ENCODE assay signal across 10 cellular contexts in the genomic region with DNA sequence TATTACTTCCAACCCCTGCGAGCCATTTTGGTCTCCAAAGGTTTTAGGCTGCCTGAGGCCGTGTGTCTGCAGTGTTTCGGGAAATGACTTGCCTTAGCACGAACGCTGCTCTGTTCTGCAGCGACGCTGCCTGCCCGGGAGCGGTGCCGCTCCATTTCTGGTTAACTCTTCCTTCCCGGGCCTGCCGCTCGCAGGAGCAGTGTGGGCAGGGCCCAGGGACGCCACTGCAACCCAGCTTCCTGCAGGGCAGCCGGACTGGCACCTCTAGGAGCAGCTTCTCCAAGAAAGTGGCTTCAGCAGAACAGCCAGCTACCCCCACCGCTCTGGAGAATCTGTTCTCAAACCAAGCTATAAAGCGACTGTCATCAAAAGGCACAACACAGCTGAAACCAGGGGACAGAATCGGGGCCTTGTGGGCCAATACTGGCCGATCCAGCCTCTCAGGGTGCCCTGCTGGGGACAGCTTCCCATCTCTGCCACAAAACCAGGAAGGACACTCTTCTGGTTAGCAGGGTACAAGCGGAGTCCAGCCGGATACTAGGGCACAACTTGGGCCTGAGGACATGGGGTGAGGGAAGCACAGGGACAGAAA.
DNase-seq lines count a peak whose midpoint lies in the region; ATAC-seq and TF ChIP-seq lines count a peak whose summit lies in the region.
"Had no signal": no experiment of that assay in that cellular context is flagged by ENCODE, and none has a peak within 500 bp of the region (broad histone marks: within the 10 kb centered on the region; RNA-seq: fewer than 3 reads in every experiment).

No MANE protein-coding gene starts in this region.

- no peak for ATAC-seq in natural killer cell
- ATAC-seq: stimulated activated naive B cell treated with anti-CD40 and anti-IgM and Interleukin-4, amounts not matched to agents 10 μg/mL and 1 μg/mL and 100 μg/mL, for 72 hours had no signal

- 8 to 11% methylated on average over 21 of the region's 21 CpGs for WGBS in GM23248 (ENCODE audit: low coverage in 1 of 2, low lambda C conversion rate in 2 of 2, missing lambda C conversion rate in 2 of 2), 2 experiments

- no peaks in the 10 kb centered on the region for H3K9me3 Mint-ChIP-seq in natural killer cell
- no peaks in the 10 kb centered on the region for H3K9me3 Mint-ChIP-seq in activated T-helper 2 cell treated with anti-CD3 and anti-CD28 coated beads, Interferon-gamma antibody, Interleukin-2, Interleukin-4, amounts not matched to agents 10 μg/mL and 5 μg/mL and 100 μg/mL, durations not matched to agents 14 hours and 24 hours and 36 hours
- H3K9me3 Mint-ChIP-seq: stimulated activated naive B cell treated with anti-CD40 and anti-IgM and Interleukin-4, amounts not matched to agents 10 μg/mL and 1 μg/mL and 100 μg/mL, for 72 hours had no signal

- no peak overlapping the region for H3K27ac ChIP-seq in GM23248

- TF ChIP-seq POLR2A in erythroblast (IDR thresholded peaks at IDR 0.05; ENCODE audit: low read length): no peak

- no peaks in the 10 kb centered on the region for H3F3A ChIP-seq in GM23248 (ENCODE audit: insufficient read depth)

- peaks cover 0 to 19% of the 10 kb centered on the region in 2 donors for H3K27me3 Mint-ChIP-seq in natural killer cell (ENCODE audit: low read depth in 2 of 2)
- peaks cover 7% of the 10 kb centered on the region for H3K27me3 Mint-ChIP-seq in activated T-helper 2 cell treated with anti-CD3 and anti-CD28 coated beads, Interferon-gamma antibody, Interleukin-2, Interleukin-4, amounts not matched to agents 10 μg/mL and 5 μg/mL and 100 μg/mL, durations not matched to agents 14 hours and 24 hours and 36 hours (ENCODE audit: low read depth)

- DNase-seq in GM23248: peak; percentile 67
- peak; percentile 54 for DNase-seq in astrocyte of the hippocampus (ENCODE audit: low read depth, low spot score)
- DNase-seq in hypothalamus (lab: John Stamatoyannopoulos, UW): peak in 26 of 51 donors; percentile 11 to 50 (median 30)
- DNase-seq in renal cortical epithelial cell (ENCODE audit: low read depth): peak; percentile 28
- no peak for DNase-seq in DMS53 treated with DMSO at 0.1 percent for 48 hours (lab: John Stamatoyannopoulos, UW; ENCODE audit: unreplicated experiment)
- no peak for DNase-seq in erythroblast (lab: John Stamatoyannopoulos, UW)
- no peak for DNase-seq in natural killer cell
- no peak for DNase-seq in activated T-helper 2 cell treated with anti-CD3 and anti-CD28 coated beads, Interferon-gamma antibody, Interleukin-2, Interleukin-4, amounts not matched to agents 10 μg/mL and 5 μg/mL and 100 μg/mL, durations not matched to agents 14 hours and 24 hours and 36 hours (ENCODE audit: low spot score)
- DNase-seq: activated CD4-positive, CD25-positive, alpha-beta regulatory T cell; stimulated activated naive B cell treated with anti-CD40 and anti-IgM and Interleukin-4, amounts not matched to agents 10 μg/mL and 1 μg/mL and 100 μg/mL, for 72 hours had no signal

- H3K27ac Mint-ChIP-seq in natural killer cell: no peak overlapping the region
- no peak overlapping the region for H3K27ac Mint-ChIP-seq in activated T-helper 2 cell treated with anti-CD3 and anti-CD28 coated beads, Interferon-gamma antibody, Interleukin-2, Interleukin-4, amounts not matched to agents 10 μg/mL and 5 μg/mL and 100 μg/mL, durations not matched to agents 14 hours and 24 hours and 36 hours
- H3K27ac Mint-ChIP-seq: stimulated activated naive B cell treated with anti-CD40 and anti-IgM and Interleukin-4, amounts not matched to agents 10 μg/mL and 1 μg/mL and 100 μg/mL, for 72 hours had no signal

- H3K4me1 Mint-ChIP-seq in natural killer cell: no peaks in the 10 kb centered on the region
- no peaks in the 10 kb centered on the region for H3K4me1 Mint-ChIP-seq in activated T-helper 2 cell treated with anti-CD3 and anti-CD28 coated beads, Interferon-gamma antibody, Interleukin-2, Interleukin-4, amounts not matched to agents 10 μg/mL and 5 μg/mL and 100 μg/mL, durations not matched to agents 14 hours and 24 hours and 36 hours (ENCODE audit: low read depth)
- H3K4me1 Mint-ChIP-seq: stimulated activated naive B cell treated with anti-CD40 and anti-IgM and Interleukin-4, amounts not matched to agents 10 μg/mL and 1 μg/mL and 100 μg/mL, for 72 hours had no signal

- peaks cover 12% of the 10 kb centered on the region for H3K4me1 ChIP-seq in GM23248 (ENCODE audit: insufficient read depth)

- no peaks in the 10 kb centered on the region for H4K20me1 ChIP-seq in GM23248 (ENCODE audit: insufficient read depth)

- in situ Hi-C loops in GM23248 (cut with MboI): no loop called here

- no peaks in the 10 kb centered on the region for H3K36me3 ChIP-seq in GM23248 (ENCODE audit: low read depth)

- no peaks in the 10 kb centered on the region for H3K36me3 Mint-ChIP-seq in natural killer cell
- no peaks in the 10 kb centered on the region for H3K36me3 Mint-ChIP-seq in activated T-helper 2 cell treated with anti-CD3 and anti-CD28 coated beads, Interferon-gamma antibody, Interleukin-2, Interleukin-4, amounts not matched to agents 10 μg/mL and 5 μg/mL and 100 μg/mL, durations not matched to agents 14 hours and 24 hours and 36 hours (ENCODE audit: low read depth)
- H3K36me3 Mint-ChIP-seq: stimulated activated naive B cell treated with anti-CD40 and anti-IgM and Interleukin-4, amounts not matched to agents 10 μg/mL and 1 μg/mL and 100 μg/mL, for 72 hours had no signal

- peak overlapping the region; percentile 49 for H3K9ac ChIP-seq in GM23248

- intact Hi-C loops in natural killer cell (cut with micrococcal nuclease): no loop called here
- intact Hi-C loops in activated T-helper 2 cell treated with anti-CD3 and anti-CD28 coated beads, Interferon-gamma antibody, Interleukin-2, Interleukin-4, amounts not matched to agents 10 μg/mL and 5 μg/mL and 100 μg/mL, durations not matched to agents 14 hours and 24 hours and 36 hours (cut with micrococcal nuclease): no loop called here

- H3K4me2 ChIP-seq in GM23248 (ENCODE audit: unreplicated experiment): peak overlapping the region; percentile 77

- H3K4me3 Mint-ChIP-seq in natural killer cell: no peak overlapping the region
- H3K4me3 Mint-ChIP-seq in activated T-helper 2 cell treated with anti-CD3 and anti-CD28 coated beads, Interferon-gamma antibody, Interleukin-2, Interleukin-4, amounts not matched to agents 10 μg/mL and 5 μg/mL and 100 μg/mL, durations not matched to agents 14 hours and 24 hours and 36 hours (ENCODE audit: low read depth): no peak overlapping the region
- H3K4me3 Mint-ChIP-seq: stimulated activated naive B cell treated with anti-CD40 and anti-IgM and Interleukin-4, amounts not matched to agents 10 μg/mL and 1 μg/mL and 100 μg/mL, for 72 hours had no signal

- no peaks in the 10 kb centered on the region for H3K9me2 ChIP-seq in GM23248 (ENCODE audit: insufficient read depth)

- H3K79me2 ChIP-seq in GM23248 (ENCODE audit: insufficient read depth): no peaks in the 10 kb centered on the region

- no peaks in the 10 kb centered on the region for H3K9me3 ChIP-seq in GM23248 (ENCODE audit: low read depth)

- peaks cover 8% of the 10 kb centered on the region for H3K27me3 ChIP-seq in GM23248 (replicated peaks; ENCODE audit: insufficient read depth)

- peak overlapping the region; percentile 85 for H2AFZ ChIP-seq in GM23248

- no peak for TF ChIP-seq CTCF in natural killer cell (IDR thresholded peaks at IDR 0.05)

- H3K4me3 ChIP-seq in GM23248: peak overlapping the region; percentile 59

Comparison
In these comparisons a context has a peak if more than half of its experiments do, and no peak if none do; other contexts are left out.
1. DNase-seq: peak in GM23248 (single experiment), astrocyte of the hippocampus (single experiment), hypothalamus (26 of 51) and renal cortical epithelial cell (single experiment); none in DMS53 treated with DMSO at 0.1 percent for 48 hours (single experiment), erythroblast (0 of 2), natural killer cell (single experiment) and activated T-helper 2 cell treated with anti-CD3 and anti-CD28 coated beads, Interferon-gamma antibody, Interleukin-2, Interleukin-4, amounts not matched to agents 10 μg/mL and 5 μg/mL and 100 μg/mL, durations not matched to agents 14 hours and 24 hours and 36 hours (single experiment).